In genomic region chr19:37007587-37008220, GRCh38 we compare ENCODE assay signal across 1 cellular context.
TF ChIP-seq lines count a peak whose summit lies in the region.

No MANE protein-coding gene starts in this region.

TF ChIP-seq in K562, 482 proteins besides CTCF, POLR2A, EP300 and RAD21 (continued from another document):
- TF ChIP-seq ZBTB49 (CRISPR knock-in tag; IDR thresholded peaks at IDR 0.05; ENCODE audit: borderline replicate concordance) (no peak), MAFG (tag; conservative IDR thresholded peaks at IDR 0.05) (no peak), XRCC3 (IDR thresholded peaks at IDR 0.05) (no peak), ZNF398 (CRISPR knock-in tag; IDR thresholded peaks at IDR 0.05) (no peak), BCOR (IDR thresholded peaks at IDR 0.05) (no peak), ARNT (IDR thresholded peaks at IDR 0.05) (no peak), NR2C1 (IDR thresholded peaks at IDR 0.05) (no peak), NR2C1 (tag; IDR thresholded peaks at IDR 0.05) (no peak), CHD4 (IDR thresholded peaks at IDR 0.05; ENCODE audit: insufficient read depth, insufficient replicate concordance, low read depth, low read length, poor library complexity, severe bottlenecking) (no peak), RBBP5 (IDR thresholded peaks at IDR 0.05; ENCODE audit: borderline replicate concordance, insufficient read depth, low read length, poor library complexity, severe bottlenecking) (no peak), ZNF324 (CRISPR knock-in tag; IDR thresholded peaks at IDR 0.05) (no peak), NCOA1 (IDR thresholded peaks at IDR 0.05; ENCODE audit: low read depth) (no peak), DMBX1 (CRISPR knock-in tag; IDR thresholded peaks at IDR 0.05; ENCODE audit: borderline replicate concordance) (no peak), ZNF76 (CRISPR knock-in tag; IDR thresholded peaks at IDR 0.05; ENCODE audit: borderline replicate concordance) (no peak), RNF219 (CRISPR knock-in tag; IDR thresholded peaks at IDR 0.05) (no peak), GABPB1 (CRISPR knock-in tag; IDR thresholded peaks at IDR 0.05) (no peak), ELF1 (tag; IDR thresholded peaks at IDR 0.05) (peak; percentile 22; the same call in 1 of the 2 replicates), RBFOX2 (IDR thresholded peaks at IDR 0.05; ENCODE audit: low read depth, low read length) (0 out of 2 replicates have a peak, but pooled peaks have one; percentile 26), NRF1 (conservative IDR thresholded peaks at IDR 0.05 in 1 of 2, IDR thresholded peaks at IDR 0.05 in 1 of 2) (peak; percentile 90 to 91), SMARCC2 (IDR thresholded peaks at IDR 0.05; ENCODE audit: low read depth) (no peak), FOXA1 (IDR thresholded peaks at IDR 0.05; ENCODE audit: borderline replicate concordance) (no peak), MIER1 (IDR thresholded peaks at IDR 0.05; ENCODE audit: low read depth) (no peak), FOXP4 (CRISPR knock-in tag; IDR thresholded peaks at IDR 0.05; ENCODE audit: borderline replicate concordance) (no peak), CXXC5 (CRISPR knock-in tag; IDR thresholded peaks at IDR 0.05) (peak; percentile 55), ZNF766 (CRISPR knock-in tag; conservative IDR thresholded peaks at IDR 0.05) (no peak), ZNF668 (CRISPR knock-in tag; IDR thresholded peaks at IDR 0.05) (no peak), HDAC8 (tag; IDR thresholded peaks at IDR 0.05) (no peak), USF2 (CRISPR knock-in tag; IDR thresholded peaks at IDR 0.05) (no peak), ZNF124 (CRISPR knock-in tag; IDR thresholded peaks at IDR 0.05) (no peak), RFX1 (IDR thresholded peaks at IDR 0.05) (peak; percentile 30; the same call in 1 of the 2 replicates), POLR2G (IDR thresholded peaks at IDR 0.05; ENCODE audit: low read depth, low read length) (0 out of 2 replicates have a peak, but pooled peaks have one; percentile 16)
- TF ChIP-seq, protein P1, sequence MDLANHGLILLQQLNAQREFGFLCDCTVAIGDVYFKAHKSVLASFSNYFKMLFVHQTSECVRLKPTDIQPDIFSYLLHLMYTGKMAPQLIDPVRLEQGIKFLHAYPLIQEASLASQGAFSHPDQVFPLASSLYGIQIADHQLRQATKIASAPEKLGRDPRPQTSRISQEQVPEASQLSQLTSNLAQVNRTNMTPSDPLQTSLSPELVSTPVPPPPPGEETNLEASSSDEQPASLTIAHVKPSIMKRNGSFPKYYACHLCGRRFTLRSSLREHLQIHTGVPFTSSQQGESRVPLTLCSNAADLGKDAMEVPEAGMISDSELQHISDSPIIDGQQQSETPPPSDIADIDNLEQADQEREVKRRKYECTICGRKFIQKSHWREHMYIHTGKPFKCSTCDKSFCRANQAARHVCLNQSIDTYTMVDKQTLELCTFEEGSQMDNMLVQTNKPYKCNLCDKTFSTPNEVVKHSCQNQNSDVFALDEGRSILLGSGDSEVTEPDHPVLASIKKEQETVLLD (IDR thresholded peaks at IDR 0.05) = 0 out of 2 replicates have a peak, but pooled peaks have one; percentile 36
- TF ChIP-seq, protein P2, sequence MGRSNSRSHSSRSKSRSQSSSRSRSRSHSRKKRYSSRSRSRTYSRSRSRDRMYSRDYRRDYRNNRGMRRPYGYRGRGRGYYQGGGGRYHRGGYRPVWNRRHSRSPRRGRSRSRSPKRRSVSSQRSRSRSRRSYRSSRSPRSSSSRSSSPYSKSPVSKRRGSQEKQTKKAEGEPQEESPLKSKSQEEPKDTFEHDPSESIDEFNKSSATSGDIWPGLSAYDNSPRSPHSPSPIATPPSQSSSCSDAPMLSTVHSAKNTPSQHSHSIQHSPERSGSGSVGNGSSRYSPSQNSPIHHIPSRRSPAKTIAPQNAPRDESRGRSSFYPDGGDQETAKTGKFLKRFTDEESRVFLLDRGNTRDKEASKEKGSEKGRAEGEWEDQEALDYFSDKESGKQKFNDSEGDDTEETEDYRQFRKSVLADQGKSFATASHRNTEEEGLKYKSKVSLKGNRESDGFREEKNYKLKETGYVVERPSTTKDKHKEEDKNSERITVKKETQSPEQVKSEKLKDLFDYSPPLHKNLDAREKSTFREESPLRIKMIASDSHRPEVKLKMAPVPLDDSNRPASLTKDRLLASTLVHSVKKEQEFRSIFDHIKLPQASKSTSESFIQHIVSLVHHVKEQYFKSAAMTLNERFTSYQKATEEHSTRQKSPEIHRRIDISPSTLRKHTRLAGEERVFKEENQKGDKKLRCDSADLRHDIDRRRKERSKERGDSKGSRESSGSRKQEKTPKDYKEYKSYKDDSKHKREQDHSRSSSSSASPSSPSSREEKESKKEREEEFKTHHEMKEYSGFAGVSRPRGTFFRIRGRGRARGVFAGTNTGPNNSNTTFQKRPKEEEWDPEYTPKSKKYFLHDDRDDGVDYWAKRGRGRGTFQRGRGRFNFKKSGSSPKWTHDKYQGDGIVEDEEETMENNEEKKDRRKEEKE (IDR thresholded peaks at IDR 0.05; ENCODE audit: borderline replicate concordance in 1 of 2, control insufficient read depth in 1 of 2, low read depth in 2 of 2, low read length in 1 of 2) = no peak
- TF ChIP-seq, protein P3, sequence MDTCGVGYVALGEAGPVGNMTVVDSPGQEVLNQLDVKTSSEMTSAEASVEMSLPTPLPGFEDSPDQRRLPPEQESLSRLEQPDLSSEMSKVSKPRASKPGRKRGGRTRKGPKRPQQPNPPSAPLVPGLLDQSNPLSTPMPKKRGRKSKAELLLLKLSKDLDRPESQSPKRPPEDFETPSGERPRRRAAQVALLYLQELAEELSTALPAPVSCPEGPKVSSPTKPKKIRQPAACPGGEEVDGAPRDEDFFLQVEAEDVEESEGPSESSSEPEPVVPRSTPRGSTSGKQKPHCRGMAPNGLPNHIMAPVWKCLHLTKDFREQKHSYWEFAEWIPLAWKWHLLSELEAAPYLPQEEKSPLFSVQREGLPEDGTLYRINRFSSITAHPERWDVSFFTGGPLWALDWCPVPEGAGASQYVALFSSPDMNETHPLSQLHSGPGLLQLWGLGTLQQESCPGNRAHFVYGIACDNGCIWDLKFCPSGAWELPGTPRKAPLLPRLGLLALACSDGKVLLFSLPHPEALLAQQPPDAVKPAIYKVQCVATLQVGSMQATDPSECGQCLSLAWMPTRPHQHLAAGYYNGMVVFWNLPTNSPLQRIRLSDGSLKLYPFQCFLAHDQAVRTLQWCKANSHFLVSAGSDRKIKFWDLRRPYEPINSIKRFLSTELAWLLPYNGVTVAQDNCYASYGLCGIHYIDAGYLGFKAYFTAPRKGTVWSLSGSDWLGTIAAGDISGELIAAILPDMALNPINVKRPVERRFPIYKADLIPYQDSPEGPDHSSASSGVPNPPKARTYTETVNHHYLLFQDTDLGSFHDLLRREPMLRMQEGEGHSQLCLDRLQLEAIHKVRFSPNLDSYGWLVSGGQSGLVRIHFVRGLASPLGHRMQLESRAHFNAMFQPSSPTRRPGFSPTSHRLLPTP (IDR thresholded peaks at IDR 0.05; ENCODE audit: borderline replicate concordance, extremely low read depth, insufficient read length) = no peak
